1 cellular context compared by ENCODE assay signal in the genomic region with DNA sequence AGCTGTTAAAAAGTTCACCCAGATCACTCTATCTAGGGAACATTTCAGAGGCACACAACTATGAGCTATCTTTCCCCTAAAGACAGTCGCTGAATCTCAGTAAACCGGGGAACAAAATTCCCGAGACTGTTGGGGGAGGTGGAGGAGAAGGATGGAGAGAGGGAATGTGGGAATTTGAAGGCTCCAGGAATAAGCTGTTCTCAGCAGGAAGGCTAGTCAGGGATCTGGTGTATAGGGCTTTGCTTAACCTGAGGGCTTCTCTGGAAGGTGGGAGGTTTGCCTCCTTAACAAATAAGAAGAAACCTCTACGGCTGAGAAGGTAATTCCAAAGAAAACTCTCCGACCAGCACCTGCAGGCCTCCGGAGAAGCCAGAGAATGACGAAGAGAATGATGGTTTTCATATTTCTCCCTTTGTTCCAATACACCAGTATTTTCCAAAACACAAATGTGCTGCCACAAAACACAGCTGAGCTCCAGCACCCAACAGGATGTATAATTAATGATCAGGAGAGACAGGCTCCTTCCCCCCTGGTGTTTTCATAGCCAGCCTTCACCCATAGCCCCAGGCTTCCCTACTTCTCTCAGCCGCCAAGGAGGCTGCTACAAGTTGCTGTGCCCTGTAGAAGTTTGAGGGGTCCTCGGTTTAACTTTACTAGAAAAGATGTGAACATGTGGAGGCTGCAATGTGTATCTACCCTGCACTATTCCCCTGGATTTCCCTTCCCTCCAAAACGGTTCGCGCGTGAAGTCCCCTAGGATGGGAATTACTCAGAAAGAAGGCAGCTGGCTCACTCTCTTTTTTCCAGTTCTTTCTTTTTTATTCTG.
TF ChIP-seq lines count a peak whose summit lies in the region.

No MANE protein-coding gene starts in this region.

TF ChIP-seq in SK-N-SH, 30 proteins besides CTCF, POLR2A, EP300 and RAD21 (continued from another document):
- no peak for TF ChIP-seq SIN3A (IDR thresholded peaks at IDR 0.05; ENCODE audit: borderline replicate concordance, low read depth, low read length)
- no peak for TF ChIP-seq CHD2 (IDR thresholded peaks at IDR 0.05; ENCODE audit: low read length, partially characterized antibody)
- no peak for TF ChIP-seq NFIC (IDR thresholded peaks at IDR 0.05; ENCODE audit: borderline replicate concordance)
- TF ChIP-seq JUND (IDR thresholded peaks at IDR 0.05), result no peak
- TF ChIP-seq POLR2AphosphoS5 (IDR thresholded peaks at IDR 0.05; ENCODE audit: low read depth, low read length), result no peak
- TF ChIP-seq RXRA (IDR thresholded peaks at IDR 0.05; ENCODE audit: borderline replicate concordance, low read depth), result no peak
- no peak for TF ChIP-seq TEAD4 (IDR thresholded peaks at IDR 0.05; ENCODE audit: borderline replicate concordance, insufficient read depth)
- TF ChIP-seq GATA2 (CRISPR knock-in tag; IDR thresholded peaks at IDR 0.05), result no peak
- no peak for TF ChIP-seq FOSL2 (IDR thresholded peaks at IDR 0.05; ENCODE audit: borderline replicate concordance, low read depth)
